In the genomic region with DNA sequence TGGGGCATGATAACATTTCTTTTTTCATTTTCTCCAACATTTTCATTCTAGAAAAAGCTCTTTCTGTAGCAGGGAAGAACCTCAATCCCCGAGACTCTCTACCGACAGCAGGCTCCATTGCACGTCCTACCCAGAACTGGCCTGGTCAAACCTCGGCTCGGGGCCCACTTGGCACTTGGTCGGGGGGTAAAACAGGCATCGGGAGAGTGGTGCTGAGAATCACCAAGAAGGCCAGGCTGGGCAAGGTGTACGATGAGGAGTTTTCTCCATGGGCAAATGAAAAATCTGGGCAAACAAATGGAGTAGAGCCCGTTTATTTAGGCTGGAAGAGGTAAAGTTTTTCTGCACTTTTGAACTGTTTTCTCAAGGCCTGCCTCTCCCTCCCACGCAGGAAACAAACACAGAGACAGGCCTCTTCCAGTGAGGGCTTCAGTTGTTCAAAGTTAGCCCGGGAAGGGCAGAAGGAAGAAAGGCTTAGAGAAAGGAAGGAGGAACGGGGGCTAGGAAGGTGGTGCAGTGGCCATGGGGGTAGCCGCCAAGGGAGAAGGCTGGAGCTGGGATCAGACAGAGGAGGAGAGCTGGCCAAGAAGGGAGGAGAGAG, we compare ENCODE assay signal across 10 cellular contexts.
A peak's percentile ranks its signal among the peaks of the same experiment; 100 is the strongest.
DNase-seq lines count a peak whose midpoint lies in the region; ATAC-seq, FAIRE-seq and TF ChIP-seq lines count a peak whose summit lies in the region.
"Had no signal": no experiment of that assay in that cellular context is flagged by ENCODE, and none has a peak within 500 bp of the region (broad histone marks: within the 10 kb centered on the region; RNA-seq: fewer than 3 reads in every experiment).

No MANE protein-coding gene starts in this region.

- H3K36me3 Mint-ChIP-seq in chondrocyte (ENCODE audit: low read depth) (peaks cover 3% of the 10 kb centered on the region), natural killer cell (peaks cover 15% of the 10 kb centered on the region)

- H3K4me2 ChIP-seq in A549 = peak overlapping the region; percentile 85
- H3K4me2 ChIP-seq in IMR-90 (ENCODE audit: low read depth, low read length) = peak overlapping the region; percentile 20; the same call in 1 of the 2 replicates

- peak overlapping the region; percentile 26 for H3K18ac ChIP-seq in IMR-90 (ENCODE audit: low read depth, low read length)

- H3K9me3 ChIP-seq in A549 (no peaks in the 10 kb centered on the region), IMR-90 (ENCODE audit: control insufficient read depth, insufficient read depth, low read length) (no peaks in the 10 kb centered on the region)

- H2BK15ac ChIP-seq in IMR-90 (ENCODE audit: low read depth, low read length) = no peak overlapping the region; the same call in 2 of the 3 replicates

- H2BK5ac ChIP-seq in IMR-90 (ENCODE audit: low read depth, low read length, poor library complexity, severe bottlenecking) = peak overlapping the region; percentile 70

- peak overlapping the region; percentile 39 for H4K5ac ChIP-seq in IMR-90 (ENCODE audit: low read depth, low read length)

- H3K27ac Mint-ChIP-seq in chondrocyte (ENCODE audit: unreplicated experiment) (peak overlapping the region; percentile 96), natural killer cell (peak overlapping the region; percentile 98 to 99)

- peak overlapping the region; percentile 80 to 97 for H3K27ac ChIP-seq in A549
- peak overlapping the region; percentile 67 for H3K27ac ChIP-seq in IMR-90 (ENCODE audit: insufficient read depth, low read length)

- TF ChIP-seq POLR2A in A549 (IDR thresholded peaks at IDR 0.05; ENCODE audit: low read length) (no peak), IMR-90 (IDR thresholded peaks at IDR 0.05; ENCODE audit: low read depth, low read length) (no peak)

- TF ChIP-seq CTCF in A549 (IDR thresholded peaks at IDR 0.05) = no peak
- no peak for TF ChIP-seq CTCF in IMR-90 (conservative IDR thresholded peaks at IDR 0.05; ENCODE audit: low read depth, low read length)
- TF ChIP-seq CTCF in chondrocyte (IDR thresholded peaks at IDR 0.05) = no peak
- no peak for TF ChIP-seq CTCF in natural killer cell (IDR thresholded peaks at IDR 0.05)

- H3K4me1 Mint-ChIP-seq in chondrocyte (ENCODE audit: low read depth) (peaks cover 98% of the 10 kb centered on the region), natural killer cell (peaks cover 99 to 100% of the 10 kb centered on the region in 2 donors)

- peaks cover 81% of the 10 kb centered on the region for H4K20me1 ChIP-seq in IMR-90 (ENCODE audit: insufficient read depth, low read length)

- in situ Hi-C loops in IMR-90 (cut with MboI; ENCODE audit: low sequenced_read_pairs) = loop anchor here (25.0 kb wide), 1 partner anchor 462 kb away; no protein-coding TSS in a partner anchor

- H4K8ac ChIP-seq in IMR-90 (ENCODE audit: low read depth in 2 of 2, low read length in 2 of 2) = peak overlapping the region in 1 of 2 experiments; percentile 73; a peak in 2 of 4 replicates

- peak overlapping the region; percentile 9; the same call in 1 of the 2 replicates for H2BK20ac ChIP-seq in IMR-90 (ENCODE audit: low read depth, low read length)

- H3K9me1 ChIP-seq in IMR-90 (ENCODE audit: insufficient read depth, low read length) = peaks cover 44% of the 10 kb centered on the region

- no peak for TF ChIP-seq EP300 in A549 (IDR thresholded peaks at IDR 0.05)

- intact Hi-C loops in IMR-90 (cut with micrococcal nuclease) = no loop called here
- intact Hi-C loops in natural killer cell (cut with micrococcal nuclease) = no loop called here

- H3K4ac ChIP-seq in IMR-90 (ENCODE audit: low read depth, low read length) = peak overlapping the region; percentile 64

- peak overlapping the region; percentile 14 for H4K91ac ChIP-seq in IMR-90 (ENCODE audit: insufficient read depth, low read depth, low read length)

- 64% methylated on average over 13 of the region's 13 CpGs for WGBS in A549 (ENCODE audit: missing lambda C conversion rate)
- WGBS in IMR-90 (ENCODE audit: extremely low coverage in 2 of 2, insufficient read length in 1 of 2), 2 experiments = 92% methylated on average over 8 of the region's 13 CpGs; no CpG with 5 or more reads in 1 of the 2 experiments

- H3K4me1 ChIP-seq in A549 (peaks cover 91% of the 10 kb centered on the region), IMR-90 (ENCODE audit: control insufficient read depth, insufficient read depth, low read length) (peaks cover 47% of the 10 kb centered on the region)

- H2AFZ ChIP-seq in IMR-90 (replicated peaks; ENCODE audit: low read length, poor library complexity) = no peak overlapping the region

- no peak for TF ChIP-seq RAD21 in A549 (conservative IDR thresholded peaks at IDR 0.05 in 1 of 2, IDR thresholded peaks at IDR 0.05 in 1 of 2)
- TF ChIP-seq RAD21 in IMR-90 (IDR thresholded peaks at IDR 0.05; ENCODE audit: low read length) = no peak

- peaks cover 12 to 85% of the 10 kb centered on the region in 2 experiments for H3K79me1 ChIP-seq in IMR-90 (ENCODE audit: low read depth in 1 of 2, low read length in 2 of 2)

- no peak overlapping the region for H2AK9ac ChIP-seq in IMR-90 (replicated peaks; ENCODE audit: low read depth, low read length, poor library complexity)

- POLR2A ChIA-PET in A549 (lab: Yijun Ruan, JAX) (no interaction called here), IMR-90 (lab: Charles Lee; ENCODE audit: unreplicated experiment) (no interaction called here)

- ATAC-seq in A549 (no peak), IMR-90 (ENCODE audit: low read depth) (no peak), natural killer cell (no peak)

- peak overlapping the region; percentile 74 for H2BK120ac ChIP-seq in IMR-90 (ENCODE audit: low read depth, low read length)

- CTCF ChIA-PET in A549 (lab: Yijun Ruan, JAX) = interaction anchor here (0.6 kb wide), 1 partner anchor 130 kb away, joined by 3 read pairs; no protein-coding TSS in a partner anchor
- CTCF ChIA-PET in IMR-90 (lab: Yijun Ruan, JAX) = interaction anchor here (1.4 kb wide), 1 partner anchor 18 kb away, joined by 4 read pairs; no protein-coding TSS in a partner anchor

- peak overlapping the region; percentile 16 for H3K14ac ChIP-seq in IMR-90 (replicated peaks; ENCODE audit: low read depth, low read length)

- no peaks in the 10 kb centered on the region for H3K36me3 ChIP-seq in IMR-90 (ENCODE audit: control insufficient read depth, insufficient read depth, low read length)

- H3K9ac ChIP-seq in IMR-90 (ENCODE audit: low read depth, low read length) = peak overlapping the region; percentile 17; the same call in 1 of the 2 replicates

- H3K23ac ChIP-seq in IMR-90 (ENCODE audit: low read depth, low read length) = peak overlapping the region; percentile 48; the same call in 1 of the 2 replicates

- BruUV-seq in IMR-90 (replicated peaks; lab: Mats Ljungman, UMichigan) = no TSS peak

- FAIRE-seq in A549 (lab: Jason Lieb, UNC) (no peak), RCC 7860 (lab: Jason Lieb, UNC) (no peak)

- H3K4me3 ChIP-seq in A549 (no peak overlapping the region), IMR-90 (ENCODE audit: insufficient read depth, low read depth, low read length) (no peak overlapping the region)

- H3K9me3 Mint-ChIP-seq in chondrocyte (ENCODE audit: low read depth) (no peaks in the 10 kb centered on the region), natural killer cell (no peaks in the 10 kb centered on the region)

- H2AK5ac ChIP-seq in IMR-90 (ENCODE audit: low read depth, low read length) = peak overlapping the region; percentile 73; the same call in 1 of the 2 replicates

- DNase-seq in A549 (ENCODE audit: low read depth in 1 of 2, low spot score in 1 of 2) (no peak), IMR-90 (no peak), chondrocyte (ENCODE audit: low spot score) (no peak), natural killer cell (no peak), RCC 7860 (ENCODE audit: low spot score) (no peak), EL (no peak), medulla oblongata (ENCODE audit: extremely low spot score) (no peak), hypothalamus (lab: John Stamatoyannopoulos, UW) (no peak)
- DNase-seq: activated effector memory CD4-positive, alpha-beta T cell treated with anti-CD3 and anti-CD28 coated beads, Interleukin-2, amount 50 U/mL, for 16 hours; NCI-H1930 had no signal

- H3K27me3 Mint-ChIP-seq in chondrocyte (ENCODE audit: low read depth) (no peaks in the 10 kb centered on the region), natural killer cell (ENCODE audit: low read depth in 2 of 2) (no peaks in the 10 kb centered on the region)

- H3K4me3 Mint-ChIP-seq in chondrocyte (ENCODE audit: unreplicated experiment) (peak overlapping the region; percentile 23), natural killer cell (peak overlapping the region; percentile 90)

- H3K56ac ChIP-seq in IMR-90 (ENCODE audit: extremely low read depth, insufficient read depth, low read length) = no peak overlapping the region

- no peaks in the 10 kb centered on the region for H3K27me3 ChIP-seq in IMR-90 (ENCODE audit: control insufficient read depth, insufficient read depth, low read length)

- dilution Hi-C loops in IMR-90 (cut with HindIII; ENCODE audit: low sequenced_read_pairs, unreplicated experiment) = no loop called here

TF ChIP-seq in A549, 52 proteins besides CTCF, POLR2A, EP300 and RAD21 (continues in another document):
- TF ChIP-seq SMC3 (IDR thresholded peaks at IDR 0.05) = no peak
- TF ChIP-seq, protein P1, sequence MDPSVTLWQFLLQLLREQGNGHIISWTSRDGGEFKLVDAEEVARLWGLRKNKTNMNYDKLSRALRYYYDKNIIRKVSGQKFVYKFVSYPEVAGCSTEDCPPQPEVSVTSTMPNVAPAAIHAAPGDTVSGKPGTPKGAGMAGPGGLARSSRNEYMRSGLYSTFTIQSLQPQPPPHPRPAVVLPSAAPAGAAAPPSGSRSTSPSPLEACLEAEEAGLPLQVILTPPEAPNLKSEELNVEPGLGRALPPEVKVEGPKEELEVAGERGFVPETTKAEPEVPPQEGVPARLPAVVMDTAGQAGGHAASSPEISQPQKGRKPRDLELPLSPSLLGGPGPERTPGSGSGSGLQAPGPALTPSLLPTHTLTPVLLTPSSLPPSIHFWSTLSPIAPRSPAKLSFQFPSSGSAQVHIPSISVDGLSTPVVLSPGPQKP (IDR thresholded peaks at IDR 0.05; ENCODE audit: low read depth, low read length) = no peak
- no peak for TF ChIP-seq ZC3H11A (IDR thresholded peaks at IDR 0.05)
- no peak for TF ChIP-seq GATA3 (IDR thresholded peaks at IDR 0.05; ENCODE audit: borderline replicate concordance)
- TF ChIP-seq JUNB (IDR thresholded peaks at IDR 0.05) = no peak

TF ChIP-seq in IMR-90, 13 proteins besides CTCF, POLR2A, EP300 and RAD21 (continues in another document):
- TF ChIP-seq RFX5 (IDR thresholded peaks at IDR 0.05; ENCODE audit: low read depth, low read length) = no peak
- TF ChIP-seq, protein P2, sequence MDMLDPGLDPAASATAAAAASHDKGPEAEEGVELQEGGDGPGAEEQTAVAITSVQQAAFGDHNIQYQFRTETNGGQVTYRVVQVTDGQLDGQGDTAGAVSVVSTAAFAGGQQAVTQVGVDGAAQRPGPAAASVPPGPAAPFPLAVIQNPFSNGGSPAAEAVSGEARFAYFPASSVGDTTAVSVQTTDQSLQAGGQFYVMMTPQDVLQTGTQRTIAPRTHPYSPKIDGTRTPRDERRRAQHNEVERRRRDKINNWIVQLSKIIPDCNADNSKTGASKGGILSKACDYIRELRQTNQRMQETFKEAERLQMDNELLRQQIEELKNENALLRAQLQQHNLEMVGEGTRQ (IDR thresholded peaks at IDR 0.05; ENCODE audit: low read depth, low read length) = no peak
- TF ChIP-seq MAZ (IDR thresholded peaks at IDR 0.05; ENCODE audit: borderline replicate concordance, low read depth, low read length) = no peak
- TF ChIP-seq MAFK (IDR thresholded peaks at IDR 0.05; ENCODE audit: low read depth, low read length) = no peak
